Comparison of ENCODE assay signal across 18 cellular contexts in genomic region chr3:109369510-109369909, GRCh38. TPM values are rescaled to one million over a fixed set of nuclear protein-coding genes. Genes with fewer than 3 reads are reported as not detected.
DNase-seq lines count a peak whose midpoint lies in the region; ATAC-seq and TF ChIP-seq lines count a peak whose summit lies in the region.
"Had no signal": no experiment of that assay in that cellular context is flagged by ENCODE, and none has a peak within 500 bp of the region (broad histone marks: within the 10 kb centered on the region; RNA-seq: fewer than 3 reads in every experiment).

No MANE protein-coding gene starts in this region.

- no peaks in the 10 kb centered on the region for H3K27me3 ChIP-seq in RWPE2 (ENCODE audit: insufficient read depth, poor library complexity, severe bottlenecking)
- H3K27me3 ChIP-seq in upper lobe of right lung: no peaks in the 10 kb centered on the region
- H3K27me3 ChIP-seq: heart left ventricle, neutrophil had no signal

- H3K4me3 Mint-ChIP-seq in stimulated activated naive CD8-positive, alpha-beta T cell treated with anti-CD3 and anti-CD28 coated beads, Interleukin-15, amount 100 ng/mL, for 72 hours: no peak overlapping the region
- H3K4me3 Mint-ChIP-seq: activated CD4-positive, alpha-beta memory T cell treated with anti-CD3 and anti-CD28 coated beads, Interleukin-2, amount 10 ng/mL, durations not matched to agents 7 days and 5 days had no signal

- TF ChIP-seq CTCF in RWPE2 (IDR thresholded peaks at IDR 0.05; ENCODE audit: poor library complexity, severe bottlenecking) (peak; percentile 18), upper lobe of right lung (IDR thresholded peaks at IDR 0.05) (no peak)

- intact Hi-C loops in upper lobe of right lung (cut with DNase I): no loop called here

- H3K4me1 ChIP-seq in RWPE2 (ENCODE audit: insufficient read depth, poor library complexity, severe bottlenecking): no peaks in the 10 kb centered on the region
- no peaks in the 10 kb centered on the region for H3K4me1 ChIP-seq in upper lobe of right lung
- H3K4me1 ChIP-seq: heart left ventricle had no signal

- H3K9me3 ChIP-seq in RWPE2 (ENCODE audit: severe bottlenecking) (no peaks in the 10 kb centered on the region), upper lobe of right lung (no peaks in the 10 kb centered on the region)
- H3K9me3 ChIP-seq: heart left ventricle, neutrophil had no signal

- H3K4me3 ChIP-seq in RWPE2 (ENCODE audit: severe bottlenecking): no peak overlapping the region
- no peak overlapping the region for H3K4me3 ChIP-seq in upper lobe of right lung
- H3K4me3 ChIP-seq: heart left ventricle had no signal

- ATAC-seq in RWPE2 (ENCODE audit: low read depth) (0 out of 3 replicates have a peak, but pooled peaks have one; percentile 19), upper lobe of right lung (peak; percentile 36), HG02610 (IDR thresholded peaks at IDR 0.05; ENCODE audit: unreplicated experiment) (no peak), GM21576 (IDR thresholded peaks at IDR 0.05; ENCODE audit: unreplicated experiment) (no peak)
- no peak for ATAC-seq in stimulated activated naive CD8-positive, alpha-beta T cell treated with anti-CD3 and anti-CD28 coated beads, Interleukin-15, amount 100 ng/mL, for 72 hours
- ATAC-seq: heart left ventricle had no signal

- DNase-seq in NCI-H748 (lab: John Stamatoyannopoulos, UW; ENCODE audit: unreplicated experiment) (peak; percentile 4), NCI-H748 treated with DMSO at 0.1 percent for 48 hours (lab: John Stamatoyannopoulos, UW) (no peak), RWPE2 (ENCODE audit: low spot score) (no peak), iPS DF 19.7 (ENCODE audit: low read depth, low spot score) (peak; percentile 42), upper lobe of right lung (no peak)
- no peak for DNase-seq in stimulated activated naive CD8-positive, alpha-beta T cell treated with anti-CD3 and anti-CD28 coated beads, Interleukin-15, amount 100 ng/mL, for 72 hours
- DNase-seq: activated CD4-positive, alpha-beta memory T cell treated with anti-CD3 and anti-CD28 coated beads, Interleukin-2, amount 10 ng/mL, durations not matched to agents 7 days and 5 days; DMS153; heart left ventricle; NCI-H2081 had no signal

- H3K9me3 Mint-ChIP-seq in stimulated activated naive CD8-positive, alpha-beta T cell treated with anti-CD3 and anti-CD28 coated beads, Interleukin-15, amount 100 ng/mL, for 72 hours: no peaks in the 10 kb centered on the region
- H3K9me3 Mint-ChIP-seq: activated CD4-positive, alpha-beta memory T cell treated with anti-CD3 and anti-CD28 coated beads, Interleukin-2, amount 10 ng/mL, durations not matched to agents 7 days and 5 days had no signal

- H3K4me1 Mint-ChIP-seq in stimulated activated naive CD8-positive, alpha-beta T cell treated with anti-CD3 and anti-CD28 coated beads, Interleukin-15, amount 100 ng/mL, for 72 hours: no peaks in the 10 kb centered on the region
- H3K4me1 Mint-ChIP-seq: activated CD4-positive, alpha-beta memory T cell treated with anti-CD3 and anti-CD28 coated beads, Interleukin-2, amount 10 ng/mL, durations not matched to agents 7 days and 5 days had no signal

- no peaks in the 10 kb centered on the region for H3K36me3 ChIP-seq in RWPE2 (ENCODE audit: low read depth)
- no peaks in the 10 kb centered on the region for H3K36me3 ChIP-seq in upper lobe of right lung
- H3K36me3 ChIP-seq: heart left ventricle, neutrophil had no signal

- no peak overlapping the region for H3K27ac ChIP-seq in RWPE2 (ENCODE audit: poor library complexity, severe bottlenecking)
- H3K27ac ChIP-seq in upper lobe of right lung: no peak overlapping the region
- H3K27ac ChIP-seq: heart left ventricle, neutrophil had no signal

- no peaks in the 10 kb centered on the region for H3K27me3 Mint-ChIP-seq in stimulated activated naive CD8-positive, alpha-beta T cell treated with anti-CD3 and anti-CD28 coated beads, Interleukin-15, amount 100 ng/mL, for 72 hours
- H3K27me3 Mint-ChIP-seq: activated CD4-positive, alpha-beta memory T cell treated with anti-CD3 and anti-CD28 coated beads, Interleukin-2, amount 10 ng/mL, durations not matched to agents 7 days and 5 days had no signal

- H3K27ac Mint-ChIP-seq in stimulated activated naive CD8-positive, alpha-beta T cell treated with anti-CD3 and anti-CD28 coated beads, Interleukin-15, amount 100 ng/mL, for 72 hours: no peak overlapping the region
- H3K27ac Mint-ChIP-seq: activated CD4-positive, alpha-beta memory T cell treated with anti-CD3 and anti-CD28 coated beads, Interleukin-2, amount 10 ng/mL, durations not matched to agents 7 days and 5 days had no signal

RNA-seq across cellular contexts. Expression of gene DPPA4, which starts 32.2 kb away (rescaled TPM):
- total RNA-seq in upper lobe of right lung: not detected
- total RNA-seq: activated CD4-positive, alpha-beta memory T cell treated with anti-CD3 and anti-CD28 coated beads, Interleukin-2, amount 10 ng/mL, durations not matched to agents 7 days and 5 days; bronchial epithelial cell; heart left ventricle; subcutaneous adipose tissue; T-helper 2 cell treated with Interferon-gamma antibody and Interleukin-4, amounts not matched to agents 100 ng/mL and 5 ng/mL, for 36 hours had no signal

RNA-seq across cellular contexts. Expression of gene DPPA2, which starts 53.2 kb away (rescaled TPM):
- not detected for total RNA-seq in upper lobe of right lung
- total RNA-seq: activated CD4-positive, alpha-beta memory T cell treated with anti-CD3 and anti-CD28 coated beads, Interleukin-2, amount 10 ng/mL, durations not matched to agents 7 days and 5 days; bronchial epithelial cell; heart left ventricle; LHCN-M2; skeletal muscle tissue; subcutaneous adipose tissue; T-helper 2 cell treated with Interferon-gamma antibody and Interleukin-4, amounts not matched to agents 100 ng/mL and 5 ng/mL, for 36 hours had no signal

Comparison
In these comparisons a context has a peak if more than half of its experiments do, and no peak if none do; other contexts are left out.
1. DNase-seq: peak in NCI-H748 (single experiment) and iPS DF 19.7 (single experiment); none in NCI-H748 treated with DMSO at 0.1 percent for 48 hours (single experiment), RWPE2 (single experiment), upper lobe of right lung (single experiment) and stimulated activated naive CD8-positive, alpha-beta T cell treated with anti-CD3 and anti-CD28 coated beads, Interleukin-15, amount 100 ng/mL, for 72 hours (0 of 2).
2. ATAC-seq: peak in RWPE2 (single experiment) and upper lobe of right lung (single experiment); none in HG02610 (single experiment), GM21576 (single experiment) and stimulated activated naive CD8-positive, alpha-beta T cell treated with anti-CD3 and anti-CD28 coated beads, Interleukin-15, amount 100 ng/mL, for 72 hours (single experiment).